ENCODE assay signal across 8 cellular contexts in genomic region chr6:108074359-108075144, GRCh38. TPM values are rescaled to one million over a fixed set of nuclear protein-coding genes. Genes with fewer than 3 reads are reported as not detected.
DNase-seq lines count a peak whose midpoint lies in the region; ATAC-seq and TF ChIP-seq lines count a peak whose summit lies in the region.

OSTM1 (minus strand) TSS chr6:108074741; CDS start chr6:108074651, 90 bp downstream.

- under 1% methylated on average over 86 of the region's 86 CpGs for WGBS in right cardiac atrium

- peaks cover 2% of the 10 kb centered on the region for H3K36me3 Mint-ChIP-seq in T-helper 2 cell treated with Interferon-gamma antibody and Interleukin-4, amounts not matched to agents 5 μg/mL and 100 μg/mL, for 36 hours (ENCODE audit: low read depth)

- no peaks in the 10 kb centered on the region for H3K36me3 ChIP-seq in ascending aorta

- TF ChIP-seq CTCF in ascending aorta (IDR thresholded peaks at IDR 0.05), result no peak

- H3K27ac Mint-ChIP-seq in T-helper 2 cell treated with Interferon-gamma antibody and Interleukin-4, amounts not matched to agents 5 μg/mL and 100 μg/mL, for 36 hours, result peak within 1 kb of the TSS; percentile 68

- peaks cover 3 to 10% of the 10 kb centered on the region in 2 donors for H3K4me1 ChIP-seq in ascending aorta
- H3K4me1 ChIP-seq in right cardiac atrium (ENCODE audit: control insufficient read depth, insufficient read depth, low read length), result no peaks in the 10 kb centered on the region

- peaks cover 15% of the 10 kb centered on the region for H3K27me3 Mint-ChIP-seq in T-helper 2 cell treated with Interferon-gamma antibody and Interleukin-4, amounts not matched to agents 5 μg/mL and 100 μg/mL, for 36 hours (ENCODE audit: low read depth)

- H3K9me3 Mint-ChIP-seq in T-helper 2 cell treated with Interferon-gamma antibody and Interleukin-4, amounts not matched to agents 5 μg/mL and 100 μg/mL, for 36 hours, result no peaks in the 10 kb centered on the region

- ATAC-seq in GM18498 (IDR thresholded peaks at IDR 0.05; ENCODE audit: unreplicated experiment), result peak; percentile 97
- peak; percentile 92 for ATAC-seq in HG02884 (IDR thresholded peaks at IDR 0.05; ENCODE audit: unreplicated experiment)
- ATAC-seq in right cardiac atrium, result peak; percentile 100

- peak within 1 kb of the TSS; percentile 86 for H3K4me3 Mint-ChIP-seq in T-helper 2 cell treated with Interferon-gamma antibody and Interleukin-4, amounts not matched to agents 5 μg/mL and 100 μg/mL, for 36 hours

- H3K27me3 ChIP-seq in ascending aorta, result no peaks in the 10 kb centered on the region
- no peaks in the 10 kb centered on the region for H3K27me3 ChIP-seq in right cardiac atrium (ENCODE audit: control insufficient read depth, insufficient read depth)

- peaks cover 18% of the 10 kb centered on the region for H3K4me1 Mint-ChIP-seq in T-helper 2 cell treated with Interferon-gamma antibody and Interleukin-4, amounts not matched to agents 5 μg/mL and 100 μg/mL, for 36 hours (ENCODE audit: low read depth)

- H3K9me3 ChIP-seq in ascending aorta (no peaks in the 10 kb centered on the region), right cardiac atrium (ENCODE audit: control insufficient read depth, low read length) (no peaks in the 10 kb centered on the region)

- H3K4me3 ChIP-seq in ascending aorta (peak within 1 kb of the TSS; percentile 87 to 89), right cardiac atrium (ENCODE audit: low read length) (peak within 1 kb of the TSS; percentile 88)

- peak within 1 kb of the TSS; percentile 74 to 78 for H3K27ac ChIP-seq in ascending aorta
- peak within 1 kb of the TSS; percentile 61 for H3K27ac ChIP-seq in right cardiac atrium (ENCODE audit: low read length)

- DNase-seq in NCI-H187 (lab: John Stamatoyannopoulos, UW) (peak; percentile 67 to 75), ascending aorta (ENCODE audit: low spot score in 2 of 2) (peak; percentile 32 to 95), right cardiac atrium (peak; percentile 92 to 98 (median 97)), renal cortical epithelial cell (ENCODE audit: low read depth) (peak; percentile 55), OCI-M2 (lab: John Stamatoyannopoulos, UW; ENCODE audit: unreplicated experiment) (no peak)
- DNase-seq in T-helper 2 cell treated with Interferon-gamma antibody and Interleukin-4, amounts not matched to agents 5 μg/mL and 100 μg/mL, for 36 hours (ENCODE audit: low spot score), result peak; percentile 92

- intact Hi-C loops in ascending aorta (cut with DNase I), result loop anchor here (1.0 to 10.0 kb wide), 6 partner anchors 116 to 1620 kb away; partner anchors contain the start of genes AFG1L, AK9, CD164 and FIG4
- intact Hi-C loops in right cardiac atrium (cut with DNase I), result no loop called here

RNA-seq across cellular contexts. Expression of gene OSTM1, which starts in this region (rescaled TPM):
- total RNA-seq in ascending aorta, result 78.7 TPM
- total RNA-seq in right cardiac atrium, result 10 to 100 TPM; 42.2 to 55.3 (median 52.1) TPM
- 27.0 TPM for polyA plus RNA-seq in right cardiac atrium
- 40.8 and 52.6 TPM in 2 replicates for total RNA-seq in renal cortical epithelial cell
